8 cellular contexts compared by ENCODE assay signal in genomic region chr6:84220809-84221409, GRCh38. TPM values are rescaled to one million over a fixed set of nuclear protein-coding genes. Genes with fewer than 3 reads are reported as not detected.
DNase-seq lines count a peak whose midpoint lies in the region; ATAC-seq and TF ChIP-seq lines count a peak whose summit lies in the region.

No MANE protein-coding gene starts in this region.

- H3K4me2 ChIP-seq in PC-3 (ENCODE audit: low read length), result no peak overlapping the region

- no peaks in the 10 kb centered on the region for H3F3A ChIP-seq in PC-3 (ENCODE audit: low read length, unreplicated experiment)

- CTCF ChIA-PET in activated CD8-positive, alpha-beta T cell treated with anti-CD3 and anti-CD28 coated beads for 36 hours (lab: Charles Lee), result interaction anchor here (0.7 to 1.3 kb wide), 5 partner anchors 11 to 605 kb away, joined by 3 to 4 read pairs (median 3); no protein-coding TSS in a partner anchor
- CTCF ChIA-PET in activated CD8-positive, alpha-beta T cell treated with anti-CD3 and anti-CD28 coated beads, Interleukin-2, amount 10 ng/mL, durations not matched to agents 7 days and 5 days (lab: Charles Lee), result interaction anchor here (0.7 to 1.7 kb wide), 6 partner anchors 335 to 1008 kb away, joined by 3 to 6 read pairs (median 4); no protein-coding TSS in a partner anchor
- CTCF ChIA-PET in PC-3 (lab: Charles Lee), result no interaction called here

- H3K36me3 Mint-ChIP-seq in activated CD8-positive, alpha-beta T cell treated with anti-CD3 and anti-CD28 coated beads for 36 hours (ENCODE audit: low read depth), result no peaks in the 10 kb centered on the region
- H3K36me3 Mint-ChIP-seq in activated CD8-positive, alpha-beta T cell treated with anti-CD3 and anti-CD28 coated beads, Interleukin-2, amount 10 ng/mL, durations not matched to agents 7 days and 5 days (ENCODE audit: low read depth), result no peaks in the 10 kb centered on the region

- no peak for DNase-seq in activated CD8-positive, alpha-beta T cell treated with anti-CD3 and anti-CD28 coated beads for 36 hours
- DNase-seq in activated CD8-positive, alpha-beta T cell treated with anti-CD3 and anti-CD28 coated beads, Interleukin-2, amount 10 ng/mL, durations not matched to agents 7 days and 5 days, result no peak
- DNase-seq in PC-3 (peak; percentile 48), fibroblast of pulmonary artery (ENCODE audit: low read depth) (peak; percentile 61), transverse colon (no peak), head of caudate nucleus (no peak)
- DNase-seq in activated CD4-positive, alpha-beta T cell treated with anti-CD3 and anti-CD28 coated beads for 1 hour, result no peak

- no peaks in the 10 kb centered on the region for H4K20me1 ChIP-seq in PC-3 (ENCODE audit: low read length)

- no TSS peak for BruUV-seq in PC-3 (replicated peaks; lab: Mats Ljungman, UMichigan)

- in situ Hi-C loops in transverse colon (cut with MboI; ENCODE audit: low pct_ligation_motif_present in 1 of 4, low pct_unique_long_range_greater_than_20kb in 1 of 4, low sequenced_read_pairs in 3 of 4), result loop anchor here in 2 of 4 donors (10.0 to 25.0 kb wide), 2 partner anchors 334 to 336 kb away; no protein-coding TSS in a partner anchor

- intact Hi-C loops in activated CD8-positive, alpha-beta T cell treated with anti-CD3 and anti-CD28 coated beads for 36 hours (cut with micrococcal nuclease), result no loop called here
- intact Hi-C loops in PC-3 (cut with micrococcal nuclease) (loop anchor here (1.0 to 2.0 kb wide), 2 partner anchors 337 to 606 kb away; no protein-coding TSS in a partner anchor), transverse colon (cut with DNase I; ENCODE audit: low total_unique reads) (no loop called here), head of caudate nucleus (cut with DNase I) (loop anchor here (10.0 kb wide), 2 partner anchors 336 to 366 kb away; partner anchors contain the start of genes CYB5R4 and RIPPLY2)

- TF ChIP-seq POLR2A in transverse colon (IDR thresholded peaks at IDR 0.05), result no peak

- no peak for ATAC-seq in activated CD8-positive, alpha-beta T cell treated with anti-CD3 and anti-CD28 coated beads for 36 hours
- no peak for ATAC-seq in activated CD8-positive, alpha-beta T cell treated with anti-CD3 and anti-CD28 coated beads, Interleukin-2, amount 10 ng/mL, durations not matched to agents 7 days and 5 days
- ATAC-seq in PC-3 (no peak), HG02763 (IDR thresholded peaks at IDR 0.05; ENCODE audit: unreplicated experiment) (no peak)

- TF ChIP-seq EP300 in transverse colon (IDR thresholded peaks at IDR 0.05; ENCODE audit: low read depth), result no peak

- no peaks in the 10 kb centered on the region for H3K9me2 ChIP-seq in PC-3 (replicated peaks; ENCODE audit: low read length)

- H3K4me3 ChIP-seq in PC-3 (ENCODE audit: low read length), result no peak overlapping the region
- no peak overlapping the region for H3K4me3 ChIP-seq in fibroblast of pulmonary artery (replicated peaks; ENCODE audit: low read depth, low read length)
- H3K4me3 ChIP-seq in transverse colon, result no peak overlapping the region

- H3K27me3 ChIP-seq in PC-3 (ENCODE audit: low read length) (no peaks in the 10 kb centered on the region), transverse colon (no peaks in the 10 kb centered on the region)

- 82 to 89% methylated on average over 3 of the region's 3 CpGs for WGBS in transverse colon (ENCODE audit: low coverage in 1 of 2), 2 donors

- H3K27me3 Mint-ChIP-seq in activated CD8-positive, alpha-beta T cell treated with anti-CD3 and anti-CD28 coated beads for 36 hours, result no peaks in the 10 kb centered on the region
- no peaks in the 10 kb centered on the region for H3K27me3 Mint-ChIP-seq in activated CD8-positive, alpha-beta T cell treated with anti-CD3 and anti-CD28 coated beads, Interleukin-2, amount 10 ng/mL, durations not matched to agents 7 days and 5 days (ENCODE audit: low read depth)

- H3K36me3 ChIP-seq in PC-3 (ENCODE audit: low read depth, low read length) (no peaks in the 10 kb centered on the region), transverse colon (no peaks in the 10 kb centered on the region)

- TF ChIP-seq CTCF in activated CD8-positive, alpha-beta T cell treated with anti-CD3 and anti-CD28 coated beads for 36 hours (IDR thresholded peaks at IDR 0.05), result peak; percentile 64
- peak; percentile 56 for TF ChIP-seq CTCF in PC-3 (conservative IDR thresholded peaks at IDR 0.05; ENCODE audit: low read depth, low read length)
- TF ChIP-seq CTCF in fibroblast of pulmonary artery (IDR thresholded peaks at IDR 0.05; ENCODE audit: low read length, missing control alignments), result peak; percentile 44
- TF ChIP-seq CTCF in transverse colon (IDR thresholded peaks at IDR 0.05), result peak; percentile 43 to 51 (median 46)

- no peak overlapping the region for H2AFZ ChIP-seq in PC-3 (ENCODE audit: low read length)

- H3K27ac ChIP-seq in PC-3 (ENCODE audit: low read length) (no peak overlapping the region), transverse colon (no peak overlapping the region)

- no peak overlapping the region for H3K9ac ChIP-seq in PC-3 (ENCODE audit: low read length)

- H3K4me1 Mint-ChIP-seq in activated CD8-positive, alpha-beta T cell treated with anti-CD3 and anti-CD28 coated beads for 36 hours (ENCODE audit: low read depth), result peaks cover 4% of the 10 kb centered on the region
- H3K4me1 Mint-ChIP-seq in activated CD8-positive, alpha-beta T cell treated with anti-CD3 and anti-CD28 coated beads, Interleukin-2, amount 10 ng/mL, durations not matched to agents 7 days and 5 days (ENCODE audit: low read depth), result peaks cover 4% of the 10 kb centered on the region

- H3K4me3 Mint-ChIP-seq in activated CD8-positive, alpha-beta T cell treated with anti-CD3 and anti-CD28 coated beads for 36 hours, result no peak overlapping the region
- no peak overlapping the region for H3K4me3 Mint-ChIP-seq in activated CD8-positive, alpha-beta T cell treated with anti-CD3 and anti-CD28 coated beads, Interleukin-2, amount 10 ng/mL, durations not matched to agents 7 days and 5 days

- H3K9me3 ChIP-seq in PC-3 (ENCODE audit: low read length), result no peaks in the 10 kb centered on the region
- no peaks in the 10 kb centered on the region for H3K9me3 ChIP-seq in transverse colon

- POLR2A ChIA-PET in activated CD8-positive, alpha-beta T cell treated with anti-CD3 and anti-CD28 coated beads for 36 hours (lab: Charles Lee), result no interaction called here
- POLR2A ChIA-PET in activated CD8-positive, alpha-beta T cell treated with anti-CD3 and anti-CD28 coated beads, Interleukin-2, amount 10 ng/mL, durations not matched to agents 7 days and 5 days (lab: Charles Lee), result no interaction called here
- POLR2A ChIA-PET in PC-3 (lab: Charles Lee; ENCODE audit: unreplicated experiment), result no interaction called here

- no peaks in the 10 kb centered on the region for H3K9me3 Mint-ChIP-seq in activated CD8-positive, alpha-beta T cell treated with anti-CD3 and anti-CD28 coated beads for 36 hours
- H3K9me3 Mint-ChIP-seq in activated CD8-positive, alpha-beta T cell treated with anti-CD3 and anti-CD28 coated beads, Interleukin-2, amount 10 ng/mL, durations not matched to agents 7 days and 5 days (ENCODE audit: insufficient read depth), result no peaks in the 10 kb centered on the region

- no peak overlapping the region for H3K27ac Mint-ChIP-seq in activated CD8-positive, alpha-beta T cell treated with anti-CD3 and anti-CD28 coated beads for 36 hours
- H3K27ac Mint-ChIP-seq in activated CD8-positive, alpha-beta T cell treated with anti-CD3 and anti-CD28 coated beads, Interleukin-2, amount 10 ng/mL, durations not matched to agents 7 days and 5 days, result no peak overlapping the region

- no peaks in the 10 kb centered on the region for H3K4me1 ChIP-seq in PC-3 (ENCODE audit: insufficient read depth, low read length)
- peaks cover 0 to 5% (median 0%) of the 10 kb centered on the region in 4 donors for H3K4me1 ChIP-seq in transverse colon

- H3K79me2 ChIP-seq in PC-3 (ENCODE audit: low read length), result no peaks in the 10 kb centered on the region

RNA-seq across cellular contexts. Expression of gene CEP162, which starts 6.5 kb away (rescaled TPM):
- total RNA-seq in activated CD8-positive, alpha-beta T cell treated with anti-CD3 and anti-CD28 coated beads for 36 hours, result 1 to 10 TPM; 4.9 to 5.4 TPM
- total RNA-seq in activated CD8-positive, alpha-beta T cell treated with anti-CD3 and anti-CD28 coated beads, Interleukin-2, amount 10 ng/mL, durations not matched to agents 7 days and 5 days, result 1 to 10 TPM; 7.7 to 8.5 TPM
- total RNA-seq in PC-3 (2014; rRNA removed), result 1.7 and 2.3 TPM in 2 replicates
- 10 to 100 TPM in 2 of 4 donors, 1 to 10 TPM in 2; 8.2 to 45.0 (median 9.7) TPM for total RNA-seq in transverse colon

Comparison
In these comparisons a context has a peak if more than half of its experiments do, and no peak if none do; other contexts are left out.
1. DNase-seq: peak in PC-3 (single experiment) and fibroblast of pulmonary artery (single experiment); none in activated CD8-positive, alpha-beta T cell treated with anti-CD3 and anti-CD28 coated beads for 36 hours (single experiment), activated CD8-positive, alpha-beta T cell treated with anti-CD3 and anti-CD28 coated beads, Interleukin-2, amount 10 ng/mL, durations not matched to agents 7 days and 5 days (single experiment), transverse colon (single experiment), head of caudate nucleus (0 of 42) and activated CD4-positive, alpha-beta T cell treated with anti-CD3 and anti-CD28 coated beads for 1 hour (single experiment).
2. intact Hi-C loops: an anchor here in PC-3 (1.0 to 2.0 kb wide) and head of caudate nucleus (10.0 kb wide); none called in activated CD8-positive, alpha-beta T cell treated with anti-CD3 and anti-CD28 coated beads for 36 hours and transverse colon.
3. Peak in every context shown above with its lines, with median percentiles within 50 percentile points of each other: CTCF ChIP-seq.